Comparison of ENCODE assay signal across 26 cellular contexts in genomic region chr19:7818806-7819205, GRCh38. TPM values are rescaled to one million over a fixed set of nuclear protein-coding genes. Genes with fewer than 3 reads are reported as not detected.
"Had no signal": no experiment of that assay in that cellular context is flagged by ENCODE, and none has a peak within 500 bp of the region (broad histone marks: within the 10 kb centered on the region; RNA-seq: fewer than 3 reads in every experiment).

No MANE protein-coding gene starts in this region.

- H3K36me3 ChIP-seq: SJSA1 had no signal

- H3K27ac ChIP-seq: SJSA1, SK-N-MC had no signal

- DNase-seq: IMR-90, KBM-7, MV-4-11, NCI-H1048, NCI-H1105, NCI-H1417, NCI-H1436 treated with DMSO at 0.1 percent for 48 hours, NCI-H1694, NCI-H187 treated with DMSO at 0.1 percent for 48 hours, NCI-H2081, NCI-H2107, NCI-H2227 treated with DMSO at 0.1 percent for 48 hours, NCI-H524, NCI-H526 treated with DMSO at 0.1 percent for 48 hours, NCI-H774, Right ventricle myocardium superior, RPMI8226, SIG-M5 had no signal

- H3K4me3 ChIP-seq: SJSA1, SK-N-MC had no signal

- FAIRE-seq: RCC 7860 had no signal

- H3K4me1 ChIP-seq: SJSA1 had no signal

RNA-seq across cellular contexts. Expression of gene PRR36, which starts 55.4 kb away (rescaled TPM):
- total RNA-seq: IMR-90, LHCN-M2, NCI-H460, SJSA1 had no signal

RNA-seq across cellular contexts. Expression of gene CLEC4M, which starts 55.8 kb away (rescaled TPM):
- total RNA-seq: HT-29; IMR-90; LHCN-M2; MCF 10A; Right ventricle myocardium superior; SJSA1; T-helper 1 cell treated with Interleukin-12 subunit alpha and Interleukin-12 subunit beta and Interleukin-4 antibody, amounts not matched to agents 30 ng/mL and 1 ng/mL, for 36 hours had no signal
- polyA plus RNA-seq: IMR-90 had no signal
